In genomic region chr21:25350056-25350455, GRCh38 we compare ENCODE assay signal across 8 cellular contexts.
A peak's percentile ranks its signal among the peaks of the same experiment; 100 is the strongest.
DNase-seq lines count a peak whose midpoint lies in the region; ATAC-seq and TF ChIP-seq lines count a peak whose summit lies in the region.

No MANE protein-coding gene starts in this region.

- no peaks in the 10 kb centered on the region for H3K4me1 Mint-ChIP-seq in effector memory CD8-positive, alpha-beta T cell (ENCODE audit: low read depth in 2 of 2)

- H3K4me1 ChIP-seq in esophagus squamous epithelium = no peaks in the 10 kb centered on the region

- no peaks in the 10 kb centered on the region for H3K36me3 Mint-ChIP-seq in effector memory CD8-positive, alpha-beta T cell (ENCODE audit: insufficient read depth)

- H3K9me3 Mint-ChIP-seq in effector memory CD8-positive, alpha-beta T cell = peaks cover 0 to 2% of the 10 kb centered on the region in 2 donors

- ATAC-seq in GM21447 (IDR thresholded peaks at IDR 0.05; ENCODE audit: unreplicated experiment) (peak; percentile 53), SK-N-SH treated with all-trans-retinoic acid at 6 μM for 48 hours (peak; percentile 70), HG03097 (IDR thresholded peaks at IDR 0.05; ENCODE audit: low FRiP score, unreplicated experiment) (no peak), HG03571 (IDR thresholded peaks at IDR 0.05; ENCODE audit: unreplicated experiment) (no peak)
- no peak for ATAC-seq in effector memory CD8-positive, alpha-beta T cell (replicated peaks)

- intact Hi-C loops in esophagus squamous epithelium (cut with DNase I) = no loop called here

- 44 to 67% methylated on average over 3 to 6 of the region's 6 CpGs for WGBS in esophagus squamous epithelium, 2 donors

- no peaks in the 10 kb centered on the region for H3K27me3 ChIP-seq in esophagus squamous epithelium

- H3K4me3 ChIP-seq in foreskin fibroblast (ENCODE audit: low read depth in 1 of 2, low read length in 2 of 2) (no peak overlapping the region), esophagus squamous epithelium (no peak overlapping the region)

- no peak for TF ChIP-seq POLR2A in esophagus squamous epithelium (IDR thresholded peaks at IDR 0.05)

- peak; percentile 48 for DNase-seq in AG08395 (ENCODE audit: low spot score)
- peak in 1 of 2 donors; percentile 70 for DNase-seq in foreskin fibroblast
- DNase-seq in effector memory CD8-positive, alpha-beta T cell = no peak
- no peak for DNase-seq in esophagus squamous epithelium (lab: John Stamatoyannopoulos, UW)

- H3K4me3 Mint-ChIP-seq in effector memory CD8-positive, alpha-beta T cell = no peak overlapping the region

- H3K27me3 Mint-ChIP-seq in effector memory CD8-positive, alpha-beta T cell = peaks cover 0 to 20% of the 10 kb centered on the region in 2 donors

- no peak overlapping the region for H3K27ac Mint-ChIP-seq in effector memory CD8-positive, alpha-beta T cell

- TF ChIP-seq CTCF in foreskin fibroblast (IDR thresholded peaks at IDR 0.05; ENCODE audit: low read depth, low read length) (peak; percentile 59), esophagus squamous epithelium (IDR thresholded peaks at IDR 0.05) (no peak)

- H3K27ac ChIP-seq in esophagus squamous epithelium = no peak overlapping the region

- H3K36me3 ChIP-seq in esophagus squamous epithelium = no peaks in the 10 kb centered on the region

- H3K9me3 ChIP-seq in esophagus squamous epithelium = peaks cover 0 to 9% (median 0%) of the 10 kb centered on the region in 3 donors

TF ChIP-seq in SK-N-SH treated with all-trans-retinoic acid at 6 μM for 48 hours, 23 proteins besides CTCF, POLR2A, EP300 and RAD21:
- TF ChIP-seq CREB5 (CRISPR knock-in tag; IDR thresholded peaks at IDR 0.05; ENCODE audit: low read depth) = no peak
- no peak for TF ChIP-seq POU6F1 (CRISPR knock-in tag; IDR thresholded peaks at IDR 0.05; ENCODE audit: borderline replicate concordance, low read depth)
- TF ChIP-seq BACH2 (CRISPR knock-in tag; IDR thresholded peaks at IDR 0.05; ENCODE audit: borderline replicate concordance) = no peak

Comparison
In these comparisons a context has a peak if more than half of its experiments do, and no peak if none do; other contexts are left out.
1. ATAC-seq: peak in GM21447 (single experiment) and SK-N-SH treated with all-trans-retinoic acid at 6 μM for 48 hours (single experiment); none in HG03097 (single experiment), HG03571 (single experiment) and effector memory CD8-positive, alpha-beta T cell (single experiment).